12 cellular contexts compared by ENCODE assay signal in the genomic region with DNA sequence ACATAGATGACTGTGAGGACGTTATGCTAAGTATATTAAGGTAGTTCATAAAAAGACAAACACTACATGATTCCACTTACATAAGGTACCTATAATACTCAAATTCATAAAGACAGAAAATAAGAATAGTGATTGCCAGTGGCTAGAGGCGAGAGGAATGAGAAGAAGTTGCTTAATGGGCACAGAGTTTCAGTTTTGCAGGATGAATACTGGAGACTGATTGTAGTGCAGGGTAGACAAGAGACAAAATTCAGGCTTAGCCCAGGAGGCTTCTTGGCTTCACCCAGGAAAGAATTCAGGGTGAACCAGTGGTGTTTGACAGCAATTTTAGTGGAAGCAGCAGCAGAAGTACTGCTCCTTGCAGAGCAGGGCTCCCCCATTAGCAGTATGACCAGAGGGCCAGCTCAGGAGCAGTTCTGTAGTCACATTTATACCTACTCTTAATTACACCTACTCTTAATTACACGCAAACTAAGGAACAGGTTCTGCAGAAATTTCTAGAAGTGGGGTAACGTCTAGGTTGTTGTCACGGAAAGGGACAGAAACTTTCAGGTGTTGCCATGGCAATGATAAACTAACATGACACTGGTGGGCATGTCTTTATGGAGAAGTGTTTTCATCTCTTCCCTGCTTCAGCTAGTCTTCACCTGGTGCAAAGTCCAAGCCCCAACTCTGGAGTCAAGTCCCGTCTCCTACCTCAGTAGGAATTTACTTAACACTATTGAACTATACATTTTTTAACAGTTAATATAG. TPM values are rescaled to one million over a fixed set of nuclear protein-coding genes. Genes with fewer than 3 reads are reported as not detected.
A peak's percentile ranks its signal among the peaks of the same experiment; 100 is the strongest.
DNase-seq lines count a peak whose midpoint lies in the region; ATAC-seq and TF ChIP-seq lines count a peak whose summit lies in the region.
"Had no signal": no experiment of that assay in that cellular context is flagged by ENCODE, and none has a peak within 500 bp of the region (broad histone marks: within the 10 kb centered on the region; RNA-seq: fewer than 3 reads in every experiment).

No MANE protein-coding gene starts in this region.

- H3K27me3 ChIP-seq in H9 (ENCODE audit: insufficient read depth, low read length): no peaks in the 10 kb centered on the region
- H3K27me3 ChIP-seq in foreskin keratinocyte: no peaks in the 10 kb centered on the region
- H3K27me3 ChIP-seq: tibial nerve had no signal

- H4K5ac ChIP-seq in H9 (ENCODE audit: insufficient read length, low read depth, low read length): no peak overlapping the region

- H3K27ac ChIP-seq in H9 (ENCODE audit: insufficient read length, low read depth, low read length): no peak overlapping the region
- H3K27ac ChIP-seq in foreskin keratinocyte: no peak overlapping the region
- H3K27ac ChIP-seq: tibial nerve had no signal

- H4K91ac ChIP-seq in H9 (ENCODE audit: insufficient read length, low read depth, low read length): no peak overlapping the region

- no peak overlapping the region for H3K4me3 Mint-ChIP-seq in H9
- H3K4me3 Mint-ChIP-seq in memory B cell: peak overlapping the region; percentile 3

- no peak overlapping the region for H3K14ac ChIP-seq in H9 (ENCODE audit: insufficient read depth, low read length)

- H3K36me3 Mint-ChIP-seq in H9 (ENCODE audit: insufficient read depth in 1 of 3, low read depth in 3 of 3) (peaks cover 3 to 6% (median 4%) of the 10 kb centered on the region in 3 experiments; a peak in 4 of 7 replicates), memory B cell (peaks cover 8% of the 10 kb centered on the region)

- H3K9me3 ChIP-seq in H9 (ENCODE audit: control insufficient read depth, low read depth, low read length): no peaks in the 10 kb centered on the region
- H3K9me3 ChIP-seq: tibial nerve had no signal

- H3K9ac ChIP-seq in H9 (ENCODE audit: extremely low read depth, insufficient read length, low read length): no peak overlapping the region

- no peaks in the 10 kb centered on the region for H4K20me1 ChIP-seq in H9 (ENCODE audit: control insufficient read depth, insufficient read depth, insufficient read length)

- no peaks in the 10 kb centered on the region; the same call in 1 of the 2 replicates for H3K4me1 ChIP-seq in H9 (ENCODE audit: insufficient read depth, low read length)
- peaks cover 15% of the 10 kb centered on the region for H3K4me1 ChIP-seq in foreskin keratinocyte

- no peak overlapping the region for H3K4ac ChIP-seq in H9 (ENCODE audit: low read depth, low read length)

- H2AFZ ChIP-seq in H9 (ENCODE audit: low read length): no peak overlapping the region

- H2BK12ac ChIP-seq in H9 (ENCODE audit: insufficient read length, low read depth, low read length): no peak overlapping the region

- no peaks in the 10 kb centered on the region for H3K27me3 Mint-ChIP-seq in H9 (ENCODE audit: low read depth)
- H3K27me3 Mint-ChIP-seq in memory B cell: no peaks in the 10 kb centered on the region

- no peak overlapping the region for H2AK5ac ChIP-seq in H9 (ENCODE audit: insufficient read length, low read length)

- no peak overlapping the region for H3K4me2 ChIP-seq in H9 (ENCODE audit: insufficient read depth, insufficient read length, low read length)

- H3K27ac Mint-ChIP-seq in H9 (peak overlapping the region; percentile 2 to 49 (median 42); a peak in 3 of 7 replicates), memory B cell (peak overlapping the region; percentile 48)

- WGBS in H9 (ENCODE audit: extremely low coverage, insufficient read length, low lambda C conversion rate): no CpG with 5 or more reads among the region's 6 CpGs

- ATAC-seq in memory B cell (ENCODE audit: low read depth): peak; percentile 22
- ATAC-seq in foreskin keratinocyte: no peak
- ATAC-seq in left ventricle myocardium superior: no peak

- no peak overlapping the region for H3K18ac ChIP-seq in H9 (ENCODE audit: insufficient read length, low read depth, low read length)

- no peak overlapping the region for H3K56ac ChIP-seq in H9 (ENCODE audit: insufficient read length, low read depth, low read length)

- intact Hi-C loops in left ventricle myocardium superior (cut with micrococcal nuclease): no loop called here

- no peak overlapping the region for H3T11ph ChIP-seq in H9 (ENCODE audit: low read length)

- H2BK5ac ChIP-seq in H9 (ENCODE audit: insufficient read length, low read length): no peak overlapping the region

- peaks cover 69% of the 10 kb centered on the region for H3K79me2 ChIP-seq in H9 (ENCODE audit: insufficient read depth, low read length)

- H3K79me1 ChIP-seq in H9 (ENCODE audit: insufficient read depth, low read depth, low read length, poor library complexity, severe bottlenecking): peaks cover 2% of the 10 kb centered on the region

- H3K4me1 Mint-ChIP-seq in H9 (peaks cover 39 to 60% of the 10 kb centered on the region in 2 experiments), memory B cell (peaks cover 55% of the 10 kb centered on the region)

- no peak overlapping the region for H3K23ac ChIP-seq in H9 (ENCODE audit: insufficient read length, low read depth, low read length)

- H4K8ac ChIP-seq in H9 (replicated peaks; ENCODE audit: insufficient read length, low read depth, low read length): no peak overlapping the region

- DNase-seq in NCI-H2171 treated with DMSO at 0.1 percent for 48 hours (lab: John Stamatoyannopoulos, UW): peak; percentile 71
- DNase-seq in NCI-H2171 (lab: John Stamatoyannopoulos, UW): no peak
- DNase-seq in H9: no peak
- DNase-seq in UCSD-AML1 (lab: John Stamatoyannopoulos, UW; ENCODE audit: unreplicated experiment): peak; percentile 6
- no peak for DNase-seq in memory B cell (ENCODE audit: low spot score in 2 of 2)
- DNase-seq in foreskin keratinocyte: no peak
- no peak for DNase-seq in stimulated activated naive CD4-positive, alpha-beta T cell treated with Interleukin-2 at 50 U/mL for 16 hours (lab: John Stamatoyannopoulos, UW)
- no peak for DNase-seq in left ventricle myocardium superior
- DNase-seq: caudate nucleus, DMS79, NCI-H1436 treated with DMSO at 0.1 percent for 48 hours had no signal

- no peak overlapping the region for H2BK15ac ChIP-seq in H9 (ENCODE audit: low read depth, low read length)

- H2BK20ac ChIP-seq in H9 (ENCODE audit: low read depth, low read length, poor library complexity, severe bottlenecking): no peak overlapping the region

- H2BK120ac ChIP-seq in H9 (ENCODE audit: low read depth, low read length, poor library complexity, severe bottlenecking): no peak overlapping the region

- H3K9me3 Mint-ChIP-seq in H9: no peaks in the 10 kb centered on the region; a peak in 1 of 5 replicates
- H3K9me3 Mint-ChIP-seq in memory B cell: no peaks in the 10 kb centered on the region

- TF ChIP-seq CTCF in H9 (conservative IDR thresholded peaks at IDR 0.05) (no peak), foreskin keratinocyte (conservative IDR thresholded peaks at IDR 0.05) (no peak)

- H3K23me2 ChIP-seq in H9 (ENCODE audit: insufficient read length, low read depth, low read length, poor library complexity, severe bottlenecking): no peaks in the 10 kb centered on the region

RNA-seq across cellular contexts. Expression of a gene that starts 55.2 kb away (rescaled TPM):
- total RNA-seq in H9 (2021) (170 and 175 TPM in 2 replicates), foreskin keratinocyte (100 and 107 TPM in 2 replicates), left ventricle myocardium superior (99.6 TPM)
- 25.8 and 29.6 TPM in 2 replicates for polyA plus RNA-seq in foreskin keratinocyte

Comparison
In these comparisons a context has a peak if more than half of its experiments do, and no peak if none do; other contexts are left out.
1. DNase-seq: peak in NCI-H2171 treated with DMSO at 0.1 percent for 48 hours (single experiment) and UCSD-AML1 (single experiment); none in NCI-H2171 (single experiment), H9 (single experiment), memory B cell (0 of 2), foreskin keratinocyte (0 of 2), stimulated activated naive CD4-positive, alpha-beta T cell treated with Interleukin-2 at 50 U/mL for 16 hours (single experiment) and left ventricle myocardium superior (single experiment).